Comparison of ENCODE assay signal across 8 cellular contexts in the genomic region with DNA sequence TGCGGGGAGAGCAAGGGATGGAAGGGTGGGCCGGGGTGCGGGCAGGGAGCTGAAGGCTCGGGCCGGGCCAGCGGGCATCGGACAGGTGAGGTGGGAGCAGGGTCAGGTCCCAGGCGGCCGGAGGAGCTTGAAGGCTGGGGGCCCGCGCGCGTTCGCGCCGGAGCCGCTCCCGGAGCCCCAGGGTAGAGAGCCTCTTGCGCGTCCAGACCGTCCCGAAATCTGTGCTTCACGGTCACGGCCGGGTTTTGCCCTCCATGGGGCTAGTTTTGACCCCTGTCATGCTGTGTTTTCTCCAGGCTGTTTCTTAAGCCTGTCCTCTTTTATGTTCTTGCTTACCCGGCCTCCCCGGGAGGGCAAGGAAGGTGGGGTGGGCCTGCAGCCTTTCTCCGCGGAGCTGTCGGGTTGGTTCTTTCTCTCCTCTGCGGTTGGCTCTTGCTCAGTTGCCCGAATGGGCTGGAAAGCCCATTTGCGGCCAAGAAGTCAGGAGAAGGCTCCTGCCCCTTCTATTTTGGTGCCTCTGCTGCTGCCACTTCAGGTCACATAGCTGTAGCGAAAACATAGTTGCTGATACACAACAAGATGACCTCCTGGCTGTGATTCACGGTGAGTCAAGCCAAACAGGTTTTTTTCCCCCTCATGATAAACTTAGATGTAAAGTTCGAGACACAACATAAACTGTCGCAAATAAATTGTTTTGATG. TPM values are rescaled to one million over a fixed set of nuclear protein-coding genes. Genes with fewer than 3 reads are reported as not detected.
DNase-seq lines count a peak whose midpoint lies in the region; ATAC-seq and TF ChIP-seq lines count a peak whose summit lies in the region.

No MANE protein-coding gene starts in this region.

- DNase-seq in CD4-positive, CD25-positive, alpha-beta regulatory T cell = peak in 2 of 3 donors; percentile 14 to 34
- peak; percentile 11 for DNase-seq in T-helper 2 cell treated with Interferon-gamma antibody and Interleukin-4, amounts not matched to agents 5 μg/mL and 100 μg/mL, for 36 hours (ENCODE audit: low spot score)
- DNase-seq in dorsolateral prefrontal cortex (peak in 6 of 10 donors; percentile 11 to 60 (median 20)), lower leg skin (ENCODE audit: low spot score in 2 of 2) (no peak), suprapubic skin (ENCODE audit: low spot score in 2 of 2) (peak in 1 of 2 donors; percentile 66), SIG-M5 treated with dmso at 0.1 percent for 504 hours (lab: John Stamatoyannopoulos, UW; ENCODE audit: unreplicated experiment) (no peak)

- H3K4me1 ChIP-seq in CD4-positive, CD25-positive, alpha-beta regulatory T cell (ENCODE audit: control insufficient read depth, insufficient read depth, low read length, poor library complexity, severe bottlenecking) = peaks cover 21% of the 10 kb centered on the region
- H3K4me1 ChIP-seq in suprapubic skin = peaks cover 24% of the 10 kb centered on the region

- peak overlapping the region; percentile 79 for H3K4me3 ChIP-seq in CD4-positive, CD25-positive, alpha-beta regulatory T cell (ENCODE audit: low read depth, low read length)
- H3K4me3 ChIP-seq in dorsolateral prefrontal cortex (peak overlapping the region; percentile 62 to 99 (median 91)), lower leg skin (ENCODE audit: low read depth, poor library complexity, severe bottlenecking) (peak overlapping the region; percentile 98), suprapubic skin (peak overlapping the region; percentile 98)

- H3K36me3 ChIP-seq in CD4-positive, CD25-positive, alpha-beta regulatory T cell (ENCODE audit: control insufficient read depth, insufficient read depth, low read length) = no peaks in the 10 kb centered on the region
- no peaks in the 10 kb centered on the region for H3K36me3 ChIP-seq in suprapubic skin

- peak overlapping the region; percentile 94 to 98 (median 96) for H3K4me3 Mint-ChIP-seq in CD4-positive, CD25-positive, alpha-beta regulatory T cell
- H3K4me3 Mint-ChIP-seq in T-helper 2 cell treated with Interferon-gamma antibody and Interleukin-4, amounts not matched to agents 5 μg/mL and 100 μg/mL, for 36 hours = peak overlapping the region; percentile 94

- TF ChIP-seq EP300 in suprapubic skin (IDR thresholded peaks at IDR 0.05) = no peak

- H3K27ac Mint-ChIP-seq in CD4-positive, CD25-positive, alpha-beta regulatory T cell = peak overlapping the region; percentile 86 to 96 (median 88)
- H3K27ac Mint-ChIP-seq in T-helper 2 cell treated with Interferon-gamma antibody and Interleukin-4, amounts not matched to agents 5 μg/mL and 100 μg/mL, for 36 hours = peak overlapping the region; percentile 78

- no peaks in the 10 kb centered on the region for H3K9me3 ChIP-seq in CD4-positive, CD25-positive, alpha-beta regulatory T cell (ENCODE audit: control insufficient read depth in 2 of 2, low read length in 2 of 2)
- H3K9me3 ChIP-seq in suprapubic skin = no peaks in the 10 kb centered on the region

- H3K27me3 Mint-ChIP-seq in CD4-positive, CD25-positive, alpha-beta regulatory T cell = peaks cover 9% of the 10 kb centered on the region
- peaks cover 10% of the 10 kb centered on the region for H3K27me3 Mint-ChIP-seq in T-helper 2 cell treated with Interferon-gamma antibody and Interleukin-4, amounts not matched to agents 5 μg/mL and 100 μg/mL, for 36 hours (ENCODE audit: low read depth)

- TF ChIP-seq POLR2A in lower leg skin (IDR thresholded peaks at IDR 0.05) = no peak
- no peak for TF ChIP-seq POLR2A in suprapubic skin (IDR thresholded peaks at IDR 0.05)

- peaks cover 11% of the 10 kb centered on the region for H3K27me3 ChIP-seq in CD4-positive, CD25-positive, alpha-beta regulatory T cell (ENCODE audit: control insufficient read depth, insufficient read depth, low read length)
- H3K27me3 ChIP-seq in dorsolateral prefrontal cortex = peaks cover 0 to 3% (median 0%) of the 10 kb centered on the region in 45 donors
- H3K27me3 ChIP-seq in suprapubic skin = no peaks in the 10 kb centered on the region

- H3K4me1 Mint-ChIP-seq in CD4-positive, CD25-positive, alpha-beta regulatory T cell = peaks cover 29 to 48% (median 35%) of the 10 kb centered on the region in 4 donors
- H3K4me1 Mint-ChIP-seq in T-helper 2 cell treated with Interferon-gamma antibody and Interleukin-4, amounts not matched to agents 5 μg/mL and 100 μg/mL, for 36 hours (ENCODE audit: low read depth) = peaks cover 19% of the 10 kb centered on the region

- H3K36me3 Mint-ChIP-seq in CD4-positive, CD25-positive, alpha-beta regulatory T cell = peaks cover 3% of the 10 kb centered on the region
- peaks cover 6% of the 10 kb centered on the region for H3K36me3 Mint-ChIP-seq in T-helper 2 cell treated with Interferon-gamma antibody and Interleukin-4, amounts not matched to agents 5 μg/mL and 100 μg/mL, for 36 hours (ENCODE audit: low read depth)

- ATAC-seq in CD4-positive, CD25-positive, alpha-beta regulatory T cell (ENCODE audit: low read depth in 2 of 2) = peak; percentile 17 to 21
- ATAC-seq in GM19351 (IDR thresholded peaks at IDR 0.05; ENCODE audit: unreplicated experiment) (peak; percentile 52), HG03354 (IDR thresholded peaks at IDR 0.05; ENCODE audit: poor library complexity, severe bottlenecking, unreplicated experiment) (peak; percentile 60)

- TF ChIP-seq CTCF in dorsolateral prefrontal cortex (IDR thresholded peaks at IDR 0.05 in 54 of 56, conservative IDR thresholded peaks at IDR 0.05 in 2 of 56; ENCODE audit: low read depth in 1 of 56, partially characterized antibody in 56 of 56) = peak in 1 of 56 donors; percentile 1
- TF ChIP-seq CTCF in lower leg skin (IDR thresholded peaks at IDR 0.05) = no peak
- TF ChIP-seq CTCF in suprapubic skin (IDR thresholded peaks at IDR 0.05) = no peak

- no peaks in the 10 kb centered on the region for H3K9me3 Mint-ChIP-seq in CD4-positive, CD25-positive, alpha-beta regulatory T cell
- H3K9me3 Mint-ChIP-seq in T-helper 2 cell treated with Interferon-gamma antibody and Interleukin-4, amounts not matched to agents 5 μg/mL and 100 μg/mL, for 36 hours = no peaks in the 10 kb centered on the region

- intact Hi-C loops in dorsolateral prefrontal cortex (cut with DNase I) = loop anchor here (1.0 kb wide), 1 partner anchor 50 kb away; the partner anchor contains the start of gene TFAM (in 2 of the 2)
- intact Hi-C loops in lower leg skin (cut with DNase I; ENCODE audit: low total_unique reads) = no loop called here

- 2 to 3% methylated on average over 35 to 36 of the region's 37 CpGs for WGBS in lower leg skin, 2 donors
- WGBS in suprapubic skin = 3% methylated on average over 21 of the region's 37 CpGs

- H3K27ac ChIP-seq in CD4-positive, CD25-positive, alpha-beta regulatory T cell (ENCODE audit: insufficient read depth, low read length, poor library complexity, severe bottlenecking) = peak overlapping the region; percentile 26
- H3K27ac ChIP-seq in dorsolateral prefrontal cortex = peak overlapping the region in 56 of 59 donors; percentile 18 to 91 (median 75)
- peak overlapping the region; percentile 74 for H3K27ac ChIP-seq in suprapubic skin

RNA-seq across cellular contexts. Expression of gene UBE2D1, which starts 0.7 kb away (rescaled TPM):
- 11.5 TPM for total RNA-seq in CD4-positive, CD25-positive, alpha-beta regulatory T cell
- polyA plus RNA-seq in CD4-positive, CD25-positive, alpha-beta regulatory T cell = 10 to 100 TPM; 15.7 to 22.2 (median 19.5) TPM
- total RNA-seq in dorsolateral prefrontal cortex = 10 to 100 TPM in 119 of 120 experiments, 1 to 10 TPM in 1; 8.7 to 27.7 (median 17.2) TPM
- 1 to 10 TPM; 4.7 to 7.7 (median 6.3) TPM for total RNA-seq in lower leg skin
- total RNA-seq in suprapubic skin = 10 to 100 TPM in 2 of 4 donors, 1 to 10 TPM in 2; 8.3 to 11.5 (median 9.6) TPM

RNA-seq across cellular contexts. Expression of gene TFAM, which starts 49.8 kb away (rescaled TPM):
- total RNA-seq in CD4-positive, CD25-positive, alpha-beta regulatory T cell = 30.6 TPM
- 10 to 100 TPM; 45.6 to 51.2 (median 48.3) TPM for polyA plus RNA-seq in CD4-positive, CD25-positive, alpha-beta regulatory T cell
- total RNA-seq in dorsolateral prefrontal cortex (10 to 100 TPM; 17.3 to 34.6 (median 24.2) TPM), lower leg skin (10 to 100 TPM; 13.5 to 25.3 (median 14.7) TPM), suprapubic skin (10 to 100 TPM; 16.6 to 22.9 (median 19.8) TPM)

Comparison
In these comparisons a context has a peak if more than half of its experiments do, and no peak if none do; other contexts are left out.
1. DNase-seq: peak in CD4-positive, CD25-positive, alpha-beta regulatory T cell (2 of 3), T-helper 2 cell treated with Interferon-gamma antibody and Interleukin-4, amounts not matched to agents 5 μg/mL and 100 μg/mL, for 36 hours (single experiment) and dorsolateral prefrontal cortex (6 of 10); none in lower leg skin (0 of 2) and SIG-M5 treated with dmso at 0.1 percent for 504 hours (single experiment).
2. Peak in every context shown above with its lines, with median percentiles within 50 percentile points of each other: ATAC-seq, H3K27ac ChIP-seq and H3K4me3 ChIP-seq.